8 cellular contexts compared by ENCODE assay signal in the genomic region with DNA sequence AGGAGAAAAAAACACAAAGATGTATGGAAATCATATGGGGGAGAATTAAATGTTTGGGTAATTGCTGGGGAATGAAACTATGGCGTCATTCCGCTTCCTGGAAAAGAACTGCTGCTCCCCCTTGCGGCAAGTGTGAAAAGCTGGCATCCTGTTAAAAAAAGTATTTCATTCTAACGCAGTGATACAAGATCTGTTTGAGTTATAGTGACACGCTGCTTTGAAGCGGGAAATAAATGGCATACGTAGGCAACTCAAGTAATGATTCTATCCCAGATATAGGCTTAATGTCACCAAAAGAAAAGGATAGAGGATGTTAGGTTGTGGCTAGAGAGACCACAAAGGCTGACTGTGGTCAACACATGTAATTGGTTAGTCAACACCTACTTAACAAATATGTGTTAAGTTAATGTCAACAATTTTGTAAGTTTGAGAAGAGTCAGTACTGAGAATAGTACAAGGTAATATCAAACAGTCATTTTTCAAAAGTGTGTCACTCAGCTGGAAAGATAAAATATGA.
DNase-seq lines count a peak whose midpoint lies in the region; ATAC-seq and TF ChIP-seq lines count a peak whose summit lies in the region.

No MANE protein-coding gene starts in this region.

- no peaks in the 10 kb centered on the region; the same call in 1 of the 2 replicates for H3K9me3 ChIP-seq in SK-N-MC (ENCODE audit: low read depth, low read length)

- H3K27ac ChIP-seq in SK-N-MC = peak overlapping the region; percentile 75

- ATAC-seq in GM18907 (IDR thresholded peaks at IDR 0.05; ENCODE audit: unreplicated experiment) (peak; percentile 77), GM19455 (IDR thresholded peaks at IDR 0.05; ENCODE audit: unreplicated experiment) (no peak)

- no peak overlapping the region for H3K4me3 ChIP-seq in Jurkat, Clone E6-1 (ENCODE audit: low read length)
- H3K4me3 ChIP-seq in SK-N-MC (peak overlapping the region; percentile 55), astrocyte of the spinal cord (ENCODE audit: low read depth, low read length) (no peak overlapping the region)

- DNase-seq in AG09319 (ENCODE audit: extremely low read depth, low read depth) (peak; percentile 38), SK-N-MC (ENCODE audit: low read depth, low spot score) (no peak), astrocyte of the spinal cord (ENCODE audit: low read depth, low spot score) (peak; percentile 61), iPS-NIHi11 (ENCODE audit: low spot score) (peak; percentile 52)
- DNase-seq in Jurkat, Clone E6-1 (ENCODE audit: low read depth, low spot score) = peak; percentile 57
- DNase-seq in stimulated activated CD4-positive, alpha-beta T cell treated with anti-CD3 and anti-CD28 coated beads, Interleukin-12 subunit alpha, Interleukin-12 subunit beta, amount 100 ng/mL, for 24 hours (ENCODE audit: low read depth in 2 of 2) = peak; percentile 2 to 29

- in situ Hi-C loops in astrocyte of the spinal cord (cut with HindIII; ENCODE audit: low sequenced_read_pairs) = no loop called here

- peak; percentile 77 for TF ChIP-seq CTCF in AG09319 (IDR thresholded peaks at IDR 0.05; ENCODE audit: low read depth, low read length)
- TF ChIP-seq CTCF in astrocyte of the spinal cord (IDR thresholded peaks at IDR 0.05; ENCODE audit: low read depth, low read length) = peak; percentile 90

- peak overlapping the region; percentile 24 for H3K9ac ChIP-seq in SK-N-MC (ENCODE audit: insufficient read length)

- H3K36me3 ChIP-seq in SK-N-MC (ENCODE audit: insufficient read depth, low read length) = no peaks in the 10 kb centered on the region
